ENCODE assay signal across 1 cellular context in the genomic region with DNA sequence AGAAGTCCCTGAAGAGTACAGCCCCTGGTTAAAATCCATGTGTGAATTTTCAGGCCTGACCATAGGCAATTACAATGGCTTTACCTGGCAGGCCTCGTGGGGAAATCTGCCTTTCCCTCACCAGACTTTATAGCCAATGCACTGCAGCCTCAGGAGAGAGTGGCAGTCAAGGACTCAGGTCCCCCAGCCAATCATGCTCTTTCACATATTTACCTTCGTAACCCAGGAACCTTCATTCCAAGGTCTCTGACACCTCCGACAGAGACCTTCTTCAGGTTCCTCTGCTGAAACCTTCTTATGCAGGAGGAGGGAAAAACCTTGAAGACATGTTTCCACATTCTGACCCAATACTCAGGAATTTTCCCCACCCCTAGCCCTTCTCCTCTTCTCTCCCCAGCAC.
TF ChIP-seq lines count a peak whose summit lies in the region.

No MANE protein-coding gene starts in this region.

TF ChIP-seq in GM23338, 12 proteins besides CTCF, POLR2A, EP300 and RAD21:
- TF ChIP-seq REST (IDR thresholded peaks at IDR 0.05; ENCODE audit: unreplicated experiment) (no peak), ZNF114 (CRISPR knock-in tag; IDR thresholded peaks at IDR 0.05) (no peak), POLR2AphosphoS5 (IDR thresholded peaks at IDR 0.05; ENCODE audit: low read depth) (no peak), ETS1 (IDR thresholded peaks at IDR 0.05) (no peak), JUNB (IDR thresholded peaks at IDR 0.05; ENCODE audit: unreplicated experiment) (no peak), STAT1 (IDR thresholded peaks at IDR 0.05; ENCODE audit: unreplicated experiment) (no peak), ZNF462 (CRISPR knock-in tag; IDR thresholded peaks at IDR 0.05) (no peak), EZH2phosphoT487 (IDR thresholded peaks at IDR 0.05; ENCODE audit: unreplicated experiment) (no peak)
